28 cellular contexts compared by ENCODE assay signal in the genomic region with DNA sequence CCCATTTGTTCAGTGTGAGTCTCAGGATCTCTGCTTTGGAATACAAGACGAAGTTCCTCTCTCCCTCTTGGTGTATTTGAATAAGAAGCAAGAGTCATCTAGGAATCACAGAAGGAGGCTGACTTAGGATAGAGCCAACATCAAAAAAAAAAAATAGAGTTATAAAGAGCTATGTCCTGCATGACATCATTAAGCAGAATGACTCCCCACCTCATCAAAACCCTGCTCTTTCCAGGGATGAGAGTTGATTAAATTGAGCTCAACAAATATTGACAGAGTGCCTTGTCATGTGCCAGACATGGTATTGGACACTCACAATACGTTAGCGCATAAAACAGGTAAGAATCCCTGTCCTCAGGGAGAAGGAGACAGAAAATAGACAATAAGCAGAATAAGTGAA. TPM values are rescaled to one million over a fixed set of nuclear protein-coding genes. Genes with fewer than 3 reads are reported as not detected.
A peak's percentile ranks its signal among the peaks of the same experiment; 100 is the strongest.
DNase-seq lines count a peak whose midpoint lies in the region; ATAC-seq and TF ChIP-seq lines count a peak whose summit lies in the region.
"Had no signal": no experiment of that assay in that cellular context is flagged by ENCODE, and none has a peak within 500 bp of the region (broad histone marks: within the 10 kb centered on the region; RNA-seq: fewer than 3 reads in every experiment).

No MANE protein-coding gene starts in this region.

- H3K36me3 Mint-ChIP-seq in activated T-cell treated with anti-CD3 and anti-CD28 coated beads, Interleukin-2, amount 50 U/mL, for 72 hours (ENCODE audit: insufficient read depth in 2 of 2): peaks cover 0 to 8% of the 10 kb centered on the region in 2 donors
- peaks cover 3% of the 10 kb centered on the region for H3K36me3 Mint-ChIP-seq in activated T-cell treated with anti-CD3 and anti-CD28 coated beads, Interleukin-2, amount 50 U/mL, for 24 hours (ENCODE audit: low read depth)
- H3K36me3 Mint-ChIP-seq in CD8-positive, alpha-beta memory T cell: no peaks in the 10 kb centered on the region
- no peaks in the 10 kb centered on the region for H3K36me3 Mint-ChIP-seq in activated naive CD8-positive, alpha-beta T cell treated with anti-CD3 and anti-CD28 coated beads, Interleukin-2, amount 10 ng/mL, durations not matched to agents 7 days and 5 days
- H3K36me3 Mint-ChIP-seq in nephron progenitor cell (ENCODE audit: low read depth): no peaks in the 10 kb centered on the region

- peak overlapping the region; percentile 5 for H3K27ac Mint-ChIP-seq in activated T-cell treated with anti-CD3 and anti-CD28 coated beads, Interleukin-2, amount 50 U/mL, for 72 hours
- H3K27ac Mint-ChIP-seq in activated T-cell treated with anti-CD3 and anti-CD28 coated beads, Interleukin-2, amount 50 U/mL, for 24 hours: no peak overlapping the region
- peak overlapping the region; percentile 27 to 99 (median 90) for H3K27ac Mint-ChIP-seq in CD8-positive, alpha-beta memory T cell
- H3K27ac Mint-ChIP-seq in activated naive CD8-positive, alpha-beta T cell treated with anti-CD3 and anti-CD28 coated beads, Interleukin-2, amount 10 ng/mL, durations not matched to agents 7 days and 5 days: peak overlapping the region; percentile 39
- peak overlapping the region; percentile 9 for H3K27ac Mint-ChIP-seq in nephron progenitor cell
- H3K27ac Mint-ChIP-seq: HFFc6, nephron had no signal

- peaks cover 84% of the 10 kb centered on the region for H3K4me1 Mint-ChIP-seq in activated T-cell treated with anti-CD3 and anti-CD28 coated beads, Interleukin-2, amount 50 U/mL, for 72 hours (ENCODE audit: low read depth)
- H3K4me1 Mint-ChIP-seq in activated T-cell treated with anti-CD3 and anti-CD28 coated beads, Interleukin-2, amount 50 U/mL, for 24 hours (ENCODE audit: low read depth): peaks cover 73% of the 10 kb centered on the region
- H3K4me1 Mint-ChIP-seq in CD8-positive, alpha-beta memory T cell: peaks cover 44 to 68% (median 64%) of the 10 kb centered on the region in 3 donors
- peaks cover 41% of the 10 kb centered on the region for H3K4me1 Mint-ChIP-seq in activated naive CD8-positive, alpha-beta T cell treated with anti-CD3 and anti-CD28 coated beads, Interleukin-2, amount 10 ng/mL, durations not matched to agents 7 days and 5 days
- H3K4me1 Mint-ChIP-seq in nephron progenitor cell: peaks cover 8% of the 10 kb centered on the region

- peak overlapping the region in 1 of 2 donors; percentile 64 for H3K4me3 Mint-ChIP-seq in activated T-cell treated with anti-CD3 and anti-CD28 coated beads, Interleukin-2, amount 50 U/mL, for 72 hours
- H3K4me3 Mint-ChIP-seq in activated T-cell treated with anti-CD3 and anti-CD28 coated beads, Interleukin-2, amount 50 U/mL, for 24 hours: no peak overlapping the region
- H3K4me3 Mint-ChIP-seq in CD8-positive, alpha-beta memory T cell: peak overlapping the region in 1 of 7 donors; percentile 39
- no peak overlapping the region for H3K4me3 Mint-ChIP-seq in activated naive CD8-positive, alpha-beta T cell treated with anti-CD3 and anti-CD28 coated beads, Interleukin-2, amount 10 ng/mL, durations not matched to agents 7 days and 5 days
- H3K4me3 Mint-ChIP-seq in nephron progenitor cell: no peak overlapping the region
- H3K4me3 Mint-ChIP-seq: HFFc6, nephron had no signal

- no peaks in the 10 kb centered on the region for H3K9me3 ChIP-seq in CD8-positive, alpha-beta memory T cell (ENCODE audit: low read length)
- H3K9me3 ChIP-seq in thyroid gland (no peaks in the 10 kb centered on the region), tibial nerve (no peaks in the 10 kb centered on the region)
- H3K9me3 ChIP-seq: left lung, right atrium auricular region, spleen, tibial artery had no signal

- intact Hi-C loops in thyroid gland (cut with DNase I): no loop called here

- no peak for TF ChIP-seq POLR2A in thyroid gland (IDR thresholded peaks at IDR 0.05)
- TF ChIP-seq POLR2A in tibial nerve (IDR thresholded peaks at IDR 0.05): no peak

- no peak for ATAC-seq in activated T-cell treated with anti-CD3 and anti-CD28 coated beads, Interleukin-2, amount 50 U/mL, for 72 hours (replicated peaks in 1 of 2)
- ATAC-seq in activated naive CD8-positive, alpha-beta T cell treated with anti-CD3 and anti-CD28 coated beads, Interleukin-2, amount 10 ng/mL, durations not matched to agents 7 days and 5 days (ENCODE audit: low read depth): no peak
- no peak for ATAC-seq in omental fat pad (ENCODE audit: low FRiP score)
- ATAC-seq: left lung had no signal

- H3K27me3 Mint-ChIP-seq in activated T-cell treated with anti-CD3 and anti-CD28 coated beads, Interleukin-2, amount 50 U/mL, for 72 hours (ENCODE audit: low read depth): no peaks in the 10 kb centered on the region
- H3K27me3 Mint-ChIP-seq in activated T-cell treated with anti-CD3 and anti-CD28 coated beads, Interleukin-2, amount 50 U/mL, for 24 hours: no peaks in the 10 kb centered on the region
- H3K27me3 Mint-ChIP-seq in CD8-positive, alpha-beta memory T cell: no peaks in the 10 kb centered on the region
- H3K27me3 Mint-ChIP-seq in activated naive CD8-positive, alpha-beta T cell treated with anti-CD3 and anti-CD28 coated beads, Interleukin-2, amount 10 ng/mL, durations not matched to agents 7 days and 5 days: no peaks in the 10 kb centered on the region
- H3K27me3 Mint-ChIP-seq in nephron progenitor cell (ENCODE audit: low read depth, poor library complexity): peaks cover 4% of the 10 kb centered on the region

- H3K36me3 ChIP-seq in CD8-positive, alpha-beta memory T cell (ENCODE audit: insufficient read depth, low read length): no peaks in the 10 kb centered on the region
- H3K36me3 ChIP-seq in thyroid gland (no peaks in the 10 kb centered on the region), tibial nerve (no peaks in the 10 kb centered on the region)
- H3K36me3 ChIP-seq: left lung, right atrium auricular region, spleen, tibial artery had no signal

- TF ChIP-seq EP300 in tibial nerve (IDR thresholded peaks at IDR 0.05): no peak

- POLR2A ChIA-PET in CD8-positive, alpha-beta memory T cell (lab: Charles Lee): no interaction called here
- POLR2A ChIA-PET in activated naive CD8-positive, alpha-beta T cell treated with anti-CD3 and anti-CD28 coated beads, Interleukin-2, amount 10 ng/mL, durations not matched to agents 7 days and 5 days (lab: Charles Lee): no interaction called here

- H3K4me3 ChIP-seq in CD8-positive, alpha-beta memory T cell (ENCODE audit: low read length): no peak overlapping the region
- H3K4me3 ChIP-seq in thyroid gland (replicated peaks in 1 of 3) (no peak overlapping the region), tibial nerve (no peak overlapping the region)
- H3K4me3 ChIP-seq: coronary artery, left lung, right atrium auricular region, spleen, tibial artery had no signal

- 96 to 98% methylated on average over 3 of the region's 3 CpGs for WGBS in thyroid gland, 2 donors
- WGBS in tibial nerve, 2 donors: 95 to 97% methylated on average over 3 of the region's 3 CpGs

- H3K27me3 ChIP-seq in CD8-positive, alpha-beta memory T cell (ENCODE audit: insufficient read depth, low read length, poor library complexity, severe bottlenecking): no peaks in the 10 kb centered on the region
- no peaks in the 10 kb centered on the region for H3K27me3 ChIP-seq in thyroid gland
- no peaks in the 10 kb centered on the region for H3K27me3 ChIP-seq in tibial nerve
- H3K27me3 ChIP-seq: left lung, right atrium auricular region, spleen, tibial artery had no signal

- DNase-seq in activated T-cell treated with anti-CD3 and anti-CD28 coated beads, Interleukin-2, amount 50 U/mL, for 72 hours: no peak
- no peak for DNase-seq in activated T-cell treated with anti-CD3 and anti-CD28 coated beads, Interleukin-2, amount 50 U/mL, for 24 hours
- DNase-seq in CD8-positive, alpha-beta memory T cell: no peak
- DNase-seq in activated naive CD8-positive, alpha-beta T cell treated with anti-CD3 and anti-CD28 coated beads, Interleukin-2, amount 10 ng/mL, durations not matched to agents 7 days and 5 days: no peak
- DNase-seq in nephron progenitor cell: no peak
- no peak for DNase-seq in thyroid gland
- DNase-seq in tibial nerve (ENCODE audit: low spot score in 2 of 2): no peak
- no peak for DNase-seq in omental fat pad (ENCODE audit: low spot score)
- DNase-seq: activated CD4-positive, CD25-positive, alpha-beta regulatory T cell; amygdala; DMS 273 treated with DMSO at 0.1 percent for 48 hours; HFFc6; hypothalamus; KBM-7; left lung; NCI-H1417 treated with DMSO at 0.1 percent for 48 hours; NCI-H2107; NCI-H446 treated with DMSO at 0.1 percent for 48 hours; OCI-M1; spleen; stimulated activated CD4-positive, alpha-beta T cell treated with anti-CD3 and anti-CD28 coated beads, Interleukin-4, amount 100 ng/mL, for 1 hour; stimulated activated naive CD4-positive, alpha-beta T cell treated with Interleukin-2 at 50 U/mL for 16 hours; tibial artery had no signal

- H3K27ac ChIP-seq in CD8-positive, alpha-beta memory T cell (ENCODE audit: low read depth, low read length): no peak overlapping the region
- H3K27ac ChIP-seq in thyroid gland: no peak overlapping the region
- H3K27ac ChIP-seq in tibial nerve: no peak overlapping the region
- H3K27ac ChIP-seq: C4-2B, coronary artery, left lung, parathyroid adenoma, right atrium auricular region, spleen, tibial artery had no signal

- CTCF ChIA-PET in CD8-positive, alpha-beta memory T cell (lab: Charles Lee): interaction anchor here (0.8 kb wide), 1 partner anchor 19 kb away, joined by 3 read pairs; no protein-coding TSS in a partner anchor

- TF ChIP-seq CTCF in nephron progenitor cell (IDR thresholded peaks at IDR 0.05) (no peak), thyroid gland (IDR thresholded peaks at IDR 0.05) (no peak), tibial nerve (IDR thresholded peaks at IDR 0.05) (no peak), omental fat pad (IDR thresholded peaks at IDR 0.05) (no peak)

- peaks cover 0 to 2% of the 10 kb centered on the region in 2 donors for H3K9me3 Mint-ChIP-seq in activated T-cell treated with anti-CD3 and anti-CD28 coated beads, Interleukin-2, amount 50 U/mL, for 72 hours
- no peaks in the 10 kb centered on the region for H3K9me3 Mint-ChIP-seq in activated T-cell treated with anti-CD3 and anti-CD28 coated beads, Interleukin-2, amount 50 U/mL, for 24 hours
- peaks cover 0 to 5% (median 0%) of the 10 kb centered on the region in 5 donors for H3K9me3 Mint-ChIP-seq in CD8-positive, alpha-beta memory T cell
- no peaks in the 10 kb centered on the region for H3K9me3 Mint-ChIP-seq in activated naive CD8-positive, alpha-beta T cell treated with anti-CD3 and anti-CD28 coated beads, Interleukin-2, amount 10 ng/mL, durations not matched to agents 7 days and 5 days
- H3K9me3 Mint-ChIP-seq in nephron progenitor cell: no peaks in the 10 kb centered on the region
- H3K9me3 Mint-ChIP-seq: HFFc6, nephron had no signal

- peaks cover 55% of the 10 kb centered on the region for H3K4me1 ChIP-seq in CD8-positive, alpha-beta memory T cell (ENCODE audit: insufficient read depth, low read length)
- H3K4me1 ChIP-seq in thyroid gland (no peaks in the 10 kb centered on the region), tibial nerve (peaks cover 0 to 17% (median 0%) of the 10 kb centered on the region in 4 donors)
- H3K4me1 ChIP-seq: parathyroid adenoma, tibial artery had no signal

RNA-seq across cellular contexts. Expression of gene TNFAIP3, which starts 48.6 kb away (rescaled TPM):
- 100 to 1,000 TPM; 350 to 510 TPM for total RNA-seq in activated T-cell treated with anti-CD3 and anti-CD28 coated beads, Interleukin-2, amount 50 U/mL, for 72 hours
- total RNA-seq in CD8-positive, alpha-beta memory T cell: 100 to 1,000 TPM; 267 to 298 TPM
- 127 TPM for polyA plus RNA-seq in CD8-positive, alpha-beta memory T cell
- total RNA-seq in activated naive CD8-positive, alpha-beta T cell treated with anti-CD3 and anti-CD28 coated beads, Interleukin-2, amount 10 ng/mL, durations not matched to agents 7 days and 5 days: 10 to 100 TPM; 88.6 to 89.5 TPM
- 1 to 10 TPM; 5.9 to 7.8 (median 7.3) TPM for total RNA-seq in thyroid gland
- 10 to 100 TPM; 21.6 to 48.4 (median 32.8) TPM for total RNA-seq in tibial nerve
- 100 to 1,000 TPM in 1 of 4 donors, 10 to 100 TPM in 3; 24.2 to 250 (median 44.5) TPM for total RNA-seq in omental fat pad
